8 cellular contexts compared by ENCODE assay signal in genomic region chr6:36387440-36388303, GRCh38. TPM values are rescaled to one million over a fixed set of nuclear protein-coding genes. Genes with fewer than 3 reads are reported as not detected.
DNase-seq lines count a peak whose midpoint lies in the region; ATAC-seq and TF ChIP-seq lines count a peak whose summit lies in the region.

Gene ETV7, minus strand, starts transcription at chr6:36387669. Its CDS starts 128 bp downstream, at chr6:36387541.

- peak within 1 kb of the TSS in 1 of 2 experiments; percentile 88 for H3K14ac ChIP-seq in mesenchymal stem cell (ENCODE audit: low read length in 2 of 2)

- no peak for TF ChIP-seq CTCF in dorsolateral prefrontal cortex (IDR thresholded peaks at IDR 0.05 in 54 of 56, conservative IDR thresholded peaks at IDR 0.05 in 2 of 56; ENCODE audit: low read depth in 1 of 56, partially characterized antibody in 56 of 56)

- peak within 1 kb of the TSS; percentile 54 for H2AFZ ChIP-seq in mesenchymal stem cell (ENCODE audit: low read depth, low read length)

- no peaks in the 10 kb centered on the region for H3K27me3 ChIP-seq in dorsolateral prefrontal cortex
- H3K27me3 ChIP-seq in mesenchymal stem cell (ENCODE audit: control insufficient read depth in 1 of 2, insufficient read depth in 1 of 2, low read length in 2 of 2) = peaks cover 9 to 26% of the 10 kb centered on the region in 2 experiments

- peak within 1 kb of the TSS; percentile 38 to 73 for H3K18ac ChIP-seq in mesenchymal stem cell (ENCODE audit: low read depth in 1 of 2, low read length in 2 of 2)

- H3K9ac ChIP-seq in mesenchymal stem cell (ENCODE audit: low read length) = peak within 1 kb of the TSS; percentile 79

- H3K9me3 ChIP-seq in mesenchymal stem cell (ENCODE audit: control insufficient read depth, low read length) = no peaks in the 10 kb centered on the region

- H3K4me2 ChIP-seq in mesenchymal stem cell (ENCODE audit: low read length, poor library complexity, severe bottlenecking) = peak within 1 kb of the TSS; percentile 93

- peak; percentile 51 for ATAC-seq in activated CD4-positive, CD25-positive, alpha-beta regulatory T cell treated with anti-CD3 and anti-CD28 coated beads, Interleukin-2, amount 50 U/mL, for 24 hours
- no peak for ATAC-seq in GM21515 (IDR thresholded peaks at IDR 0.05; ENCODE audit: unreplicated experiment)

- H2BK15ac ChIP-seq in mesenchymal stem cell (ENCODE audit: low read depth, poor library complexity, severe bottlenecking) = peak within 1 kb of the TSS; percentile 34

- H3K79me1 ChIP-seq in mesenchymal stem cell (replicated peaks; ENCODE audit: low read length, poor library complexity, severe bottlenecking) = no peaks in the 10 kb centered on the region

- peak; percentile 38 for DNase-seq in NCI-H2196 (lab: John Stamatoyannopoulos, UW; ENCODE audit: unreplicated experiment)
- no peak for DNase-seq in NCI-H2196 treated with DMSO at 0.1 percent for 48 hours (lab: John Stamatoyannopoulos, UW; ENCODE audit: unreplicated experiment)
- DNase-seq in dorsolateral prefrontal cortex = peak in 1 of 10 donors; percentile 20
- DNase-seq in mesenchymal stem cell = peak; percentile 56
- peak; percentile 3 for DNase-seq in stimulated activated CD8-positive, alpha-beta memory T cell treated with anti-CD3 and anti-CD28 coated beads, Interleukin-7, amount 100 ng/mL, for 24 hours (ENCODE audit: low read depth)
- no peak for DNase-seq in NCI-H1105 treated with DMSO at 0.1 percent for 48 hours (lab: John Stamatoyannopoulos, UW)

- no peak within 1 kb of the TSS for H2BK120ac ChIP-seq in mesenchymal stem cell (ENCODE audit: low read depth, low read length)

- intact Hi-C loops in dorsolateral prefrontal cortex (cut with DNase I) = no loop called here

- H3K4ac ChIP-seq in mesenchymal stem cell (ENCODE audit: low read depth in 1 of 2, low read length in 2 of 2) = peak within 1 kb of the TSS in 1 of 2 experiments; percentile 6

- H3K27ac ChIP-seq in dorsolateral prefrontal cortex = peak within 1 kb of the TSS in 31 of 59 donors; percentile 0 to 79 (median 33)
- no peak within 1 kb of the TSS for H3K27ac ChIP-seq in mesenchymal stem cell (ENCODE audit: low read length, poor library complexity, severe bottlenecking)

- H4K8ac ChIP-seq in mesenchymal stem cell (ENCODE audit: low read length) = peak within 1 kb of the TSS; percentile 75

- H2BK12ac ChIP-seq in mesenchymal stem cell (ENCODE audit: low read length in 2 of 2) = peak within 1 kb of the TSS in 1 of 2 experiments; percentile 88

- H4K91ac ChIP-seq in mesenchymal stem cell (ENCODE audit: low read length) = peak within 1 kb of the TSS; percentile 3

- peak within 1 kb of the TSS in 1 of 2 experiments; percentile 89 for H3K23ac ChIP-seq in mesenchymal stem cell (ENCODE audit: low read length in 2 of 2)

- 6% methylated on average over 63 of the region's 65 CpGs for WGBS in mesenchymal stem cell

- H3K4me3 ChIP-seq in dorsolateral prefrontal cortex (peak within 1 kb of the TSS; percentile 51 to 88 (median 68)), mesenchymal stem cell (ENCODE audit: insufficient read depth in 1 of 2, low read depth in 1 of 2, low read length in 2 of 2) (peak within 1 kb of the TSS; percentile 61 to 81)

- no peaks in the 10 kb centered on the region for H3K36me3 ChIP-seq in mesenchymal stem cell (ENCODE audit: control insufficient read depth in 1 of 2, insufficient read depth in 2 of 2, low read depth in 1 of 2, low read length in 2 of 2)

- no peak within 1 kb of the TSS for H2AK5ac ChIP-seq in mesenchymal stem cell (ENCODE audit: low read length, severe bottlenecking)

- H3K4me1 ChIP-seq in mesenchymal stem cell (ENCODE audit: control insufficient read depth, insufficient read depth, low read depth, low read length) = peaks cover 15% of the 10 kb centered on the region

- no peak within 1 kb of the TSS for H2BK5ac ChIP-seq in mesenchymal stem cell (ENCODE audit: low read depth, low read length, poor library complexity, severe bottlenecking)

RNA-seq across cellular contexts. Expression of gene ETV7, which starts in this region (rescaled TPM):
- 1 to 10 TPM in 57 of 120 experiments, under 1 TPM in 57, not detected in 6; 0.31 to 4.0 (median 1.0) TPM for total RNA-seq in dorsolateral prefrontal cortex
- polyA plus RNA-seq in mesenchymal stem cell (2013, experiment 1 of 2) = 1.3 TPM
- 1.1 TPM for polyA plus RNA-seq in mesenchymal stem cell (2013, experiment 2 of 2)

Comparison
In these comparisons a context has a peak if more than half of its experiments do, and no peak if none do; other contexts are left out.
1. DNase-seq: peak in NCI-H2196 (single experiment), mesenchymal stem cell (single experiment) and stimulated activated CD8-positive, alpha-beta memory T cell treated with anti-CD3 and anti-CD28 coated beads, Interleukin-7, amount 100 ng/mL, for 24 hours (single experiment); none in NCI-H2196 treated with DMSO at 0.1 percent for 48 hours (single experiment) and NCI-H1105 treated with DMSO at 0.1 percent for 48 hours (single experiment).